Comparison of ENCODE assay signal across 1 cellular context in genomic region chr10:86079088-86079487, GRCh38.
TF ChIP-seq lines count a peak whose summit lies in the region.

No MANE protein-coding gene starts in this region.

TF ChIP-seq in GM23338, 12 proteins besides CTCF, POLR2A, EP300 and RAD21 (continued from another document):
- TF ChIP-seq, protein P1, sequence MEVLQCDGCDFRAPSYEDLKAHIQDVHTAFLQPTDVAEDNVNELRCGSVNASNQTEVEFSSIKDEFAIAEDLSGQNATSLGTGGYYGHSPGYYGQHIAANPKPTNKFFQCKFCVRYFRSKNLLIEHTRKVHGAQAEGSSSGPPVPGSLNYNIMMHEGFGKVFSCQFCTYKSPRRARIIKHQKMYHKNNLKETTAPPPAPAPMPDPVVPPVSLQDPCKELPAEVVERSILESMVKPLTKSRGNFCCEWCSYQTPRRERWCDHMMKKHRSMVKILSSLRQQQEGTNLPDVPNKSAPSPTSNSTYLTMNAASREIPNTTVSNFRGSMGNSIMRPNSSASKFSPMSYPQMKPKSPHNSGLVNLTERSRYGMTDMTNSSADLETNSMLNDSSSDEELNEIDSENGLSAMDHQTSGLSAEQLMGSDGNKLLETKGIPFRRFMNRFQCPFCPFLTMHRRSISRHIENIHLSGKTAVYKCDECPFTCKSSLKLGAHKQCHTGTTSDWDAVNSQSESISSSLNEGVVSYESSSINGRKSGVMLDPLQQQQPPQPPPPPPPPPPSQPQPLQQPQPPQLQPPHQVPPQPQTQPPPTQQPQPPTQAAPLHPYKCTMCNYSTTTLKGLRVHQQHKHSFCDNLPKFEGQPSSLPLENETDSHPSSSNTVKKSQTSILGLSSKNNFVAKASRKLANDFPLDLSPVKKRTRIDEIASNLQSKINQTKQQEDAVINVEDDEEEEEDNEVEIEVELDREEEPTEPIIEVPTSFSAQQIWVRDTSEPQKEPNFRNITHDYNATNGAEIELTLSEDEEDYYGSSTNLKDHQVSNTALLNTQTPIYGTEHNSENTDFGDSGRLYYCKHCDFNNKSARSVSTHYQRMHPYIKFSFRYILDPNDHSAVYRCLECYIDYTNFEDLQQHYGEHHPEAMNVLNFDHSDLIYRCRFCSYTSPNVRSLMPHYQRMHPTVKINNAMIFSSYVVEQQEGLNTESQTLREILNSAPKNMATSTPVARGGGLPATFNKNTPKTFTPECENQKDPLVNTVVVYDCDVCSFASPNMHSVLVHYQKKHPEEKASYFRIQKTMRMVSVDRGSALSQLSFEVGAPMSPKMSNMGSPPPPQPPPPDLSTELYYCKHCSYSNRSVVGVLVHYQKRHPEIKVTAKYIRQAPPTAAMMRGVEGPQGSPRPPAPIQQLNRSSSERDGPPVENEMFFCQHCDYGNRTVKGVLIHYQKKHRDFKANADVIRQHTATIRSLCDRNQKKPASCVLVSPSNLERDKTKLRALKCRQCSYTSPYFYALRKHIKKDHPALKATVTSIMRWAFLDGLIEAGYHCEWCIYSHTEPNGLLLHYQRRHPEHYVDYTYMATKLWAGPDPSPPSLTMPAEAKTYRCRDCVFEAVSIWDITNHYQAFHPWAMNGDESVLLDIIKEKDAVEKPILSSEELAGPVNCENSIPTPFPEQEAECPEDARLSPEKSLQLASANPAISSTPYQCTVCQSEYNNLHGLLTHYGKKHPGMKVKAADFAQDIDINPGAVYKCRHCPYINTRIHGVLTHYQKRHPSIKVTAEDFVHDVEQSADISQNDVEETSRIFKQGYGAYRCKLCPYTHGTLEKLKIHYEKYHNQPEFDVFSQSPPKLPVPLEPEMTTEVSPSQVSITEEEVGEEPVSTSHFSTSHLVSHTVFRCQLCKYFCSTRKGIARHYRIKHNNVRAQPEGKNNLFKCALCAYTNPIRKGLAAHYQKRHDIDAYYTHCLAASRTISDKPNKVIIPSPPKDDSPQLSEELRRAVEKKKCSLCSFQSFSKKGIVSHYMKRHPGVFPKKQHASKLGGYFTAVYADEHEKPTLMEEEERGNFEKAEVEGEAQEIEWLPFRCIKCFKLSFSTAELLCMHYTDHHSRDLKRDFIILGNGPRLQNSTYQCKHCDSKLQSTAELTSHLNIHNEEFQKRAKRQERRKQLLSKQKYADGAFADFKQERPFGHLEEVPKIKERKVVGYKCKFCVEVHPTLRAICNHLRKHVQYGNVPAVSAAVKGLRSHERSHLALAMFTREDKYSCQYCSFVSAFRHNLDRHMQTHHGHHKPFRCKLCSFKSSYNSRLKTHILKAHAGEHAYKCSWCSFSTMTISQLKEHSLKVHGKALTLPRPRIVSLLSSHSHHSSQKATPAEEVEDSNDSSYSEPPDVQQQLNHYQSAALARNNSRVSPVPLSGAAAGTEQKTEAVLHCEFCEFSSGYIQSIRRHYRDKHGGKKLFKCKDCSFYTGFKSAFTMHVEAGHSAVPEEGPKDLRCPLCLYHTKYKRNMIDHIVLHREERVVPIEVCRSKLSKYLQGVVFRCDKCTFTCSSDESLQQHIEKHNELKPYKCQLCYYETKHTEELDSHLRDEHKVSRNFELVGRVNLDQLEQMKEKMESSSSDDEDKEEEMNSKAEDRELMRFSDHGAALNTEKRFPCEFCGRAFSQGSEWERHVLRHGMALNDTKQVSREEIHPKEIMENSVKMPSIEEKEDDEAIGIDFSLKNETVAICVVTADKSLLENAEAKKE (CRISPR knock-in tag; IDR thresholded peaks at IDR 0.05) = no peak
- TF ChIP-seq, protein P2, sequence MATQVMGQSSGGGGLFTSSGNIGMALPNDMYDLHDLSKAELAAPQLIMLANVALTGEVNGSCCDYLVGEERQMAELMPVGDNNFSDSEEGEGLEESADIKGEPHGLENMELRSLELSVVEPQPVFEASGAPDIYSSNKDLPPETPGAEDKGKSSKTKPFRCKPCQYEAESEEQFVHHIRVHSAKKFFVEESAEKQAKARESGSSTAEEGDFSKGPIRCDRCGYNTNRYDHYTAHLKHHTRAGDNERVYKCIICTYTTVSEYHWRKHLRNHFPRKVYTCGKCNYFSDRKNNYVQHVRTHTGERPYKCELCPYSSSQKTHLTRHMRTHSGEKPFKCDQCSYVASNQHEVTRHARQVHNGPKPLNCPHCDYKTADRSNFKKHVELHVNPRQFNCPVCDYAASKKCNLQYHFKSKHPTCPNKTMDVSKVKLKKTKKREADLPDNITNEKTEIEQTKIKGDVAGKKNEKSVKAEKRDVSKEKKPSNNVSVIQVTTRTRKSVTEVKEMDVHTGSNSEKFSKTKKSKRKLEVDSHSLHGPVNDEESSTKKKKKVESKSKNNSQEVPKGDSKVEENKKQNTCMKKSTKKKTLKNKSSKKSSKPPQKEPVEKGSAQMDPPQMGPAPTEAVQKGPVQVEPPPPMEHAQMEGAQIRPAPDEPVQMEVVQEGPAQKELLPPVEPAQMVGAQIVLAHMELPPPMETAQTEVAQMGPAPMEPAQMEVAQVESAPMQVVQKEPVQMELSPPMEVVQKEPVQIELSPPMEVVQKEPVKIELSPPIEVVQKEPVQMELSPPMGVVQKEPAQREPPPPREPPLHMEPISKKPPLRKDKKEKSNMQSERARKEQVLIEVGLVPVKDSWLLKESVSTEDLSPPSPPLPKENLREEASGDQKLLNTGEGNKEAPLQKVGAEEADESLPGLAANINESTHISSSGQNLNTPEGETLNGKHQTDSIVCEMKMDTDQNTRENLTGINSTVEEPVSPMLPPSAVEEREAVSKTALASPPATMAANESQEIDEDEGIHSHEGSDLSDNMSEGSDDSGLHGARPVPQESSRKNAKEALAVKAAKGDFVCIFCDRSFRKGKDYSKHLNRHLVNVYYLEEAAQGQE (IDR thresholded peaks at IDR 0.05; ENCODE audit: unreplicated experiment) = no peak
- no peak for TF ChIP-seq ZNF331 (CRISPR knock-in tag; IDR thresholded peaks at IDR 0.05; ENCODE audit: low read depth)
TF ChIP-seq in GM23338: peak in this region for 0.
